Comparison of ENCODE assay signal across 11 cellular contexts in genomic region chr4:6696611-6697010, GRCh38. TPM values are rescaled to one million over a fixed set of nuclear protein-coding genes. Genes with fewer than 3 reads are reported as not detected.
A peak's percentile ranks its signal among the peaks of the same experiment; 100 is the strongest.
DNase-seq lines count a peak whose midpoint lies in the region; ATAC-seq and TF ChIP-seq lines count a peak whose summit lies in the region.
"Had no signal": no experiment of that assay in that cellular context is flagged by ENCODE, and none has a peak within 500 bp of the region (broad histone marks: within the 10 kb centered on the region; RNA-seq: fewer than 3 reads in every experiment).

No MANE protein-coding gene starts in this region.

- H3K9me3 Mint-ChIP-seq in T-helper 1 cell treated with Interleukin-12 subunit alpha and Interleukin-12 subunit beta and Interleukin-4 antibody, amounts not matched to agents 30 μg/mL and 1 μg/mL, for 36 hours, result no peaks in the 10 kb centered on the region
- no peaks in the 10 kb centered on the region for H3K9me3 Mint-ChIP-seq in activated T-cell treated with anti-CD3 and anti-CD28 coated beads, Interleukin-2, amount 50 U/mL, for 72 hours

- peak overlapping the region; percentile 49 to 62 for H3K27ac ChIP-seq in right atrium auricular region
- H3K27ac ChIP-seq: pancreas, SK-N-MC had no signal

- H3K27me3 Mint-ChIP-seq in T-helper 1 cell treated with Interleukin-12 subunit alpha and Interleukin-12 subunit beta and Interleukin-4 antibody, amounts not matched to agents 30 μg/mL and 1 μg/mL, for 36 hours (ENCODE audit: low read depth), result no peaks in the 10 kb centered on the region
- H3K27me3 Mint-ChIP-seq in activated T-cell treated with anti-CD3 and anti-CD28 coated beads, Interleukin-2, amount 50 U/mL, for 72 hours (ENCODE audit: low read depth), result no peaks in the 10 kb centered on the region

- peak overlapping the region; percentile 100 for H3K27ac Mint-ChIP-seq in T-helper 1 cell treated with Interleukin-12 subunit alpha and Interleukin-12 subunit beta and Interleukin-4 antibody, amounts not matched to agents 30 μg/mL and 1 μg/mL, for 36 hours
- H3K27ac Mint-ChIP-seq in activated T-cell treated with anti-CD3 and anti-CD28 coated beads, Interleukin-2, amount 50 U/mL, for 72 hours, result peak overlapping the region; percentile 96

- ATAC-seq in activated T-cell treated with anti-CD3 and anti-CD28 coated beads, Interleukin-2, amount 50 U/mL, for 72 hours (replicated peaks in 1 of 2), result peak; percentile 66 to 68
- ATAC-seq in stimulated activated naive CD8-positive, alpha-beta T cell treated with anti-CD3 and anti-CD28 coated beads, Interleukin-15, Interleukin-2, amounts not matched to agents 100 U/mL and 50 U/mL, for 24 hours, result peak; percentile 59
- ATAC-seq in HG03457 (IDR thresholded peaks at IDR 0.05; ENCODE audit: unreplicated experiment) (no peak), GM18502 (IDR thresholded peaks at IDR 0.05; ENCODE audit: poor library complexity, unreplicated experiment) (no peak)

- peaks cover 7% of the 10 kb centered on the region for H3K36me3 ChIP-seq in right atrium auricular region
- H3K36me3 ChIP-seq: pancreas had no signal

- DNase-seq in T-helper 1 cell, result no peak
- no peak for DNase-seq in activated T-cell treated with anti-CD3 and anti-CD28 coated beads, Interleukin-2, amount 50 U/mL, for 72 hours
- no peak for DNase-seq in right atrium auricular region (ENCODE audit: low spot score)
- DNase-seq in stimulated activated naive CD8-positive, alpha-beta T cell treated with anti-CD3 and anti-CD28 coated beads, Interleukin-15, Interleukin-2, amounts not matched to agents 100 U/mL and 50 U/mL, for 24 hours, result no peak
- no peak for DNase-seq in NCI-H748 treated with DMSO at 0.1 percent for 48 hours (lab: John Stamatoyannopoulos, UW)
- DNase-seq: NCI-H226, pancreas had no signal

- peaks cover 22% of the 10 kb centered on the region for H3K36me3 Mint-ChIP-seq in T-helper 1 cell treated with Interleukin-12 subunit alpha and Interleukin-12 subunit beta and Interleukin-4 antibody, amounts not matched to agents 30 μg/mL and 1 μg/mL, for 36 hours (ENCODE audit: low read depth)
- peaks cover 3 to 5% of the 10 kb centered on the region in 2 donors for H3K36me3 Mint-ChIP-seq in activated T-cell treated with anti-CD3 and anti-CD28 coated beads, Interleukin-2, amount 50 U/mL, for 72 hours (ENCODE audit: insufficient read depth in 2 of 2)

- H3K4me3 Mint-ChIP-seq in T-helper 1 cell treated with Interleukin-12 subunit alpha and Interleukin-12 subunit beta and Interleukin-4 antibody, amounts not matched to agents 30 μg/mL and 1 μg/mL, for 36 hours, result peak overlapping the region; percentile 69
- H3K4me3 Mint-ChIP-seq in activated T-cell treated with anti-CD3 and anti-CD28 coated beads, Interleukin-2, amount 50 U/mL, for 72 hours, result peak overlapping the region; percentile 81 to 85

- TF ChIP-seq CTCF in right atrium auricular region (IDR thresholded peaks at IDR 0.05), result no peak

- H3K4me3 ChIP-seq in right atrium auricular region, result no peak overlapping the region
- H3K4me3 ChIP-seq: pancreas, SK-N-MC had no signal

- H3K4me1 ChIP-seq in right atrium auricular region, result peaks cover 0 to 29% of the 10 kb centered on the region in 2 donors
- H3K4me1 ChIP-seq: pancreas had no signal

- H3K9me3 ChIP-seq in right atrium auricular region, result no peaks in the 10 kb centered on the region
- H3K9me3 ChIP-seq: pancreas had no signal

- no peaks in the 10 kb centered on the region for H3K27me3 ChIP-seq in right atrium auricular region
- H3K27me3 ChIP-seq: pancreas had no signal

- H3K4me1 Mint-ChIP-seq in T-helper 1 cell treated with Interleukin-12 subunit alpha and Interleukin-12 subunit beta and Interleukin-4 antibody, amounts not matched to agents 30 μg/mL and 1 μg/mL, for 36 hours (ENCODE audit: low read depth), result peaks cover 61% of the 10 kb centered on the region
- peaks cover 77% of the 10 kb centered on the region for H3K4me1 Mint-ChIP-seq in activated T-cell treated with anti-CD3 and anti-CD28 coated beads, Interleukin-2, amount 50 U/mL, for 72 hours (ENCODE audit: low read depth)

RNA-seq across cellular contexts. Expression of gene S100P, which starts 2.9 kb away (rescaled TPM):
- total RNA-seq in activated T-cell treated with anti-CD3 and anti-CD28 coated beads, Interleukin-2, amount 50 U/mL, for 72 hours, result 10 to 100 TPM; 18.0 to 84.6 TPM
- under 1 TPM in 1 of 2 donors, not detected in 1; 0.35 TPM for total RNA-seq in right atrium auricular region

RNA-seq across cellular contexts. Expression of gene MRFAP1L1, which starts 13.1 kb away (rescaled TPM):
- 10 to 100 TPM; 53.3 to 57.7 TPM for total RNA-seq in activated T-cell treated with anti-CD3 and anti-CD28 coated beads, Interleukin-2, amount 50 U/mL, for 72 hours
- 10 to 100 TPM; 58.2 to 65.3 TPM for total RNA-seq in right atrium auricular region

RNA-seq across cellular contexts. Expression of gene BLOC1S4, which starts 19.4 kb away (rescaled TPM):
- total RNA-seq in activated T-cell treated with anti-CD3 and anti-CD28 coated beads, Interleukin-2, amount 50 U/mL, for 72 hours, result 10 to 100 TPM; 14.1 to 14.6 TPM
- total RNA-seq in right atrium auricular region, result 10 to 100 TPM in 1 of 2 donors, 1 to 10 TPM in 1; 8.4 to 17.4 TPM

RNA-seq across cellular contexts. Expression of gene MRFAP1, which starts 56.1 kb away (rescaled TPM):
- 100 to 1,000 TPM; 148 to 153 TPM for total RNA-seq in activated T-cell treated with anti-CD3 and anti-CD28 coated beads, Interleukin-2, amount 50 U/mL, for 72 hours
- 100 to 1,000 TPM; 170 to 176 TPM for total RNA-seq in right atrium auricular region

Comparison
In these comparisons a context has a peak if more than half of its experiments do, and no peak if none do; other contexts are left out.
1. ATAC-seq: peak in activated T-cell treated with anti-CD3 and anti-CD28 coated beads, Interleukin-2, amount 50 U/mL, for 72 hours (2 of 2) and stimulated activated naive CD8-positive, alpha-beta T cell treated with anti-CD3 and anti-CD28 coated beads, Interleukin-15, Interleukin-2, amounts not matched to agents 100 U/mL and 50 U/mL, for 24 hours (single experiment); none in HG03457 (single experiment) and GM18502 (single experiment).
2. RNA of gene S100P, which starts 2.9 kb away (total RNA-seq): 18.0 to 84.6 TPM in activated T-cell treated with anti-CD3 and anti-CD28 coated beads, Interleukin-2, amount 50 U/mL, for 72 hours; 0.35 TPM in right atrium auricular region; every median in the first group is over 10 times any median in the second.